9 cellular contexts compared by ENCODE assay signal in genomic region chr12:795305-795704, GRCh38. TPM values are rescaled to one million over a fixed set of nuclear protein-coding genes. Genes with fewer than 3 reads are reported as not detected.
DNase-seq lines count a peak whose midpoint lies in the region; ATAC-seq and TF ChIP-seq lines count a peak whose summit lies in the region.
"Had no signal": no experiment of that assay in that cellular context is flagged by ENCODE, and none has a peak within 500 bp of the region (broad histone marks: within the 10 kb centered on the region; RNA-seq: fewer than 3 reads in every experiment).

No MANE protein-coding gene starts in this region.

- peaks cover 61% of the 10 kb centered on the region for H3K4me1 Mint-ChIP-seq in chondrocyte (ENCODE audit: low read depth)

- H3K9me3 Mint-ChIP-seq in chondrocyte (ENCODE audit: low read depth) = no peaks in the 10 kb centered on the region

- no peak for TF ChIP-seq CTCF in chondrocyte (IDR thresholded peaks at IDR 0.05)

- peak overlapping the region; percentile 65 for H3K27ac Mint-ChIP-seq in chondrocyte (ENCODE audit: unreplicated experiment)

- H3K36me3 Mint-ChIP-seq in chondrocyte (ENCODE audit: low read depth) = no peaks in the 10 kb centered on the region

- H3K27me3 Mint-ChIP-seq in chondrocyte (ENCODE audit: low read depth) = no peaks in the 10 kb centered on the region

- ATAC-seq in HG03432 (IDR thresholded peaks at IDR 0.05; ENCODE audit: unreplicated experiment) (peak; percentile 45), HG03442 (IDR thresholded peaks at IDR 0.05; ENCODE audit: unreplicated experiment) (no peak), GM18873 (IDR thresholded peaks at IDR 0.05; ENCODE audit: low FRiP score, unreplicated experiment) (no peak), GM21390 (IDR thresholded peaks at IDR 0.05; ENCODE audit: unreplicated experiment) (no peak)
- ATAC-seq: upper lobe of right lung had no signal

- H3K4me3 Mint-ChIP-seq in chondrocyte (ENCODE audit: unreplicated experiment) = no peak overlapping the region

- DNase-seq in activated CD4-positive, alpha-beta T cell treated with anti-CD3 and anti-CD28 coated beads for 48 hours = peak; percentile 83
- DNase-seq in chondrocyte (ENCODE audit: low spot score) (no peak), mucosa of gallbladder (ENCODE audit: low spot score) (no peak)
- peak; percentile 27 for DNase-seq in stimulated activated CD8-positive, alpha-beta memory T cell treated with anti-CD3 and anti-CD28 coated beads, Interleukin-12 subunit alpha, Interleukin-12 subunit beta, amount 100 ng/mL, for 4 hours (ENCODE audit: low read depth)
- DNase-seq: upper lobe of right lung had no signal

RNA-seq across cellular contexts. Expression of gene WNK1, which starts 42.9 kb away (rescaled TPM):
- total RNA-seq in chondrocyte = 163 to 274 TPM (median 172 TPM) in 3 replicates
- total RNA-seq in mucosa of gallbladder = 170 TPM

Comparison
In these comparisons a context has a peak if more than half of its experiments do, and no peak if none do; other contexts are left out.
1. DNase-seq: peak in activated CD4-positive, alpha-beta T cell treated with anti-CD3 and anti-CD28 coated beads for 48 hours (single experiment) and stimulated activated CD8-positive, alpha-beta memory T cell treated with anti-CD3 and anti-CD28 coated beads, Interleukin-12 subunit alpha, Interleukin-12 subunit beta, amount 100 ng/mL, for 4 hours (single experiment); none in chondrocyte (single experiment) and mucosa of gallbladder (single experiment).